8 cellular contexts compared by ENCODE assay signal in genomic region chr20:63894358-63895201, GRCh38. TPM values are rescaled to one million over a fixed set of nuclear protein-coding genes. Genes with fewer than 3 reads are reported as not detected.
DNase-seq lines count a peak whose midpoint lies in the region; ATAC-seq, FAIRE-seq and TF ChIP-seq lines count a peak whose summit lies in the region.

TSS of gene DNAJC5 (plus strand) at chr20:63895126. CDS start at chr20:63928346, 33,220 bp downstream.

- H3K36me3 ChIP-seq in kidney (ENCODE audit: control insufficient read depth in 1 of 2, insufficient read depth in 2 of 2, low read length in 2 of 2): peaks cover 7% of the 10 kb centered on the region in 2 donors

- no peaks in the 10 kb centered on the region for H3K9me3 ChIP-seq in kidney (ENCODE audit: control insufficient read depth in 1 of 2, low read length in 2 of 2)

- no peak for TF ChIP-seq CTCF in kidney (IDR thresholded peaks at IDR 0.05; ENCODE audit: borderline replicate concordance, extremely low read depth, insufficient read depth)

- H3K4me1 ChIP-seq in kidney (ENCODE audit: control insufficient read depth in 1 of 2, insufficient read depth in 1 of 2, low read depth in 1 of 2, low read length in 2 of 2): peaks cover 0 to 18% of the 10 kb centered on the region in 2 donors

- peak within 1 kb of the TSS; percentile 68 to 69 for H3K4me3 ChIP-seq in kidney (ENCODE audit: low read length in 2 of 2)

- FAIRE-seq in kidney (lab: Jason Lieb, UNC): no peak

- peak within 1 kb of the TSS; percentile 30 to 53 for H3K9ac ChIP-seq in kidney (ENCODE audit: low read length in 2 of 2)

- H3K27ac ChIP-seq in kidney (ENCODE audit: low read depth in 2 of 2, low read length in 2 of 2): peak within 1 kb of the TSS; percentile 53 to 66

- intact Hi-C loops in kidney (cut with DNase I): no loop called here

- DNase-seq in AG20443 (ENCODE audit: low spot score) (peak; percentile 100), NCI-H446 treated with DMSO at 0.1 percent for 48 hours (lab: John Stamatoyannopoulos, UW) (peak; percentile 84), cerebellar nuclear complex (lab: John Stamatoyannopoulos, UW) (peak; percentile 83 to 90), kidney (peak; percentile 99)
- peak; percentile 92 for DNase-seq in activated CD4-positive, alpha-beta T cell treated with anti-CD3 and anti-CD28 coated beads for 24 hours (ENCODE audit: low read depth in 2 of 2)
- peak; percentile 90 to 94 (median 91) for DNase-seq in stimulated activated CD4-positive, alpha-beta T cell treated with anti-CD3 and anti-CD28 coated beads, Interleukin-12 subunit alpha, Interleukin-12 subunit beta, amount 100 ng/mL, for 48 hours (ENCODE audit: low read depth in 2 of 3, low spot score in 1 of 3)

- ATAC-seq in GM19035 (IDR thresholded peaks at IDR 0.05; ENCODE audit: unreplicated experiment) (peak; percentile 90), HG03378 (IDR thresholded peaks at IDR 0.05; ENCODE audit: unreplicated experiment) (peak; percentile 60)

RNA-seq across cellular contexts. Expression of gene DNAJC5, which starts in this region (rescaled TPM):
- 52.3 TPM for total RNA-seq in kidney
- polyA plus RNA-seq in kidney (ENCODE audit: insufficient read depth, low read depth, low replicate concordance): 24.4 TPM

Comparison
In these comparisons a context has a peak if more than half of its experiments do, and no peak if none do; other contexts are left out.
1. Peak in every context shown above with its lines: DNase-seq, ATAC-seq, H3K4me3 ChIP-seq and H3K27ac ChIP-seq.